Comparison of ENCODE assay signal across 21 cellular contexts in genomic region chr16:72963508-72963907, GRCh38.
"Had no signal": no experiment of that assay in that cellular context is flagged by ENCODE, and none has a peak within 500 bp of the region (broad histone marks: within the 10 kb centered on the region; RNA-seq: fewer than 3 reads in every experiment).

No MANE protein-coding gene starts in this region.

- ATAC-seq: activated CD4-positive, alpha-beta T cell treated with anti-CD3 and anti-CD28 coated beads for 36 hours; activated T-helper 17 cell treated with anti-CD3 and anti-CD28 coated beads, Interleukin-2, amount 50 U/mL, for 72 hours; T-helper 17 cell had no signal

- H3K4me1 Mint-ChIP-seq: activated CD4-positive, alpha-beta memory T cell treated with anti-CD3 and anti-CD28 coated beads, Interleukin-2, amount 10 ng/mL, durations not matched to agents 7 days and 5 days; activated CD4-positive, alpha-beta T cell treated with anti-CD3 and anti-CD28 coated beads for 36 hours; activated T-helper 17 cell treated with anti-CD3 and anti-CD28 coated beads, Interleukin-2, amount 50 U/mL, for 72 hours; T-helper 17 cell had no signal

- H3K36me3 Mint-ChIP-seq: activated naive CD8-positive, alpha-beta T cell had no signal

- H3K9me3 Mint-ChIP-seq: activated CD4-positive, alpha-beta memory T cell treated with anti-CD3 and anti-CD28 coated beads, Interleukin-2, amount 10 ng/mL, durations not matched to agents 7 days and 5 days; activated naive CD4-positive, alpha-beta T cell treated with anti-CD3 and anti-CD28 coated beads for 36 hours; activated T-helper 17 cell treated with anti-CD3 and anti-CD28 coated beads, Interleukin-2, amount 50 U/mL, for 72 hours had no signal

- H3K4me3 Mint-ChIP-seq: activated CD4-positive, alpha-beta memory T cell treated with anti-CD3 and anti-CD28 coated beads, Interleukin-2, amount 10 ng/mL, durations not matched to agents 7 days and 5 days; activated CD4-positive, alpha-beta T cell treated with anti-CD3 and anti-CD28 coated beads for 36 hours; activated naive CD4-positive, alpha-beta T cell treated with anti-CD3 and anti-CD28 coated beads for 36 hours; activated naive CD8-positive, alpha-beta T cell; activated T-helper 17 cell treated with anti-CD3 and anti-CD28 coated beads, Interleukin-2, amount 50 U/mL, for 72 hours; T-helper 17 cell had no signal

- DNase-seq: activated CD4-positive, alpha-beta memory T cell treated with anti-CD3 and anti-CD28 coated beads, Interleukin-2, amount 10 ng/mL, durations not matched to agents 7 days and 5 days; activated CD4-positive, alpha-beta T cell treated with anti-CD3 and anti-CD28 coated beads for 36 hours; activated CD4-positive, alpha-beta T cell treated with anti-CD3 and anti-CD28 coated beads, Interleukin-2, amount 50 U/mL, for 1 hour; activated gamma-delta T cell; activated naive CD4-positive, alpha-beta T cell treated with anti-CD3 and anti-CD28 coated beads for 36 hours; activated T-cell treated with anti-CD3 and anti-CD28 coated beads for 4 hours; activated T-cell treated with anti-CD3 and anti-CD28 coated beads, Interleukin-2, amount 50 U/mL, for 48 hours; Kasumi-1; KBM-7; NCI-H1092; NCI-H1930; NCI-H2171; NCI-H2227 treated with DMSO at 0.1 percent for 48 hours; NCI-H446 treated with DMSO at 0.1 percent for 48 hours; NCI-H524 treated with DMSO at 0.1 percent for 48 hours; NCI-H774; T-helper 17 cell; T1000 had no signal

- H3K27me3 Mint-ChIP-seq: activated CD4-positive, alpha-beta memory T cell treated with anti-CD3 and anti-CD28 coated beads, Interleukin-2, amount 10 ng/mL, durations not matched to agents 7 days and 5 days; activated CD4-positive, alpha-beta T cell treated with anti-CD3 and anti-CD28 coated beads for 36 hours; activated naive CD8-positive, alpha-beta T cell; activated T-helper 17 cell treated with anti-CD3 and anti-CD28 coated beads, Interleukin-2, amount 50 U/mL, for 72 hours had no signal

- FAIRE-seq: TTC549 had no signal

- H3K27ac Mint-ChIP-seq: activated CD4-positive, alpha-beta memory T cell treated with anti-CD3 and anti-CD28 coated beads, Interleukin-2, amount 10 ng/mL, durations not matched to agents 7 days and 5 days; activated CD4-positive, alpha-beta T cell treated with anti-CD3 and anti-CD28 coated beads for 36 hours; activated naive CD4-positive, alpha-beta T cell treated with anti-CD3 and anti-CD28 coated beads for 36 hours; activated naive CD8-positive, alpha-beta T cell; activated T-helper 17 cell treated with anti-CD3 and anti-CD28 coated beads, Interleukin-2, amount 50 U/mL, for 72 hours; T-helper 17 cell had no signal
